In genomic region chr12:74889563-74890236, GRCh38 we compare ENCODE assay signal across 8 cellular contexts.
DNase-seq lines count a peak whose midpoint lies in the region; ATAC-seq and TF ChIP-seq lines count a peak whose summit lies in the region.

No MANE protein-coding gene starts in this region.

- H3K4me3 ChIP-seq in AG10803 (ENCODE audit: low read length) = no peak overlapping the region
- H3K4me3 ChIP-seq in epithelial cell of proximal tubule (ENCODE audit: low read depth, low read length) = no peak overlapping the region

- ATAC-seq in GM21526 (IDR thresholded peaks at IDR 0.05; ENCODE audit: low FRiP score, unreplicated experiment) = peak; percentile 54
- peak; percentile 50 for ATAC-seq in HG03521 (IDR thresholded peaks at IDR 0.05; ENCODE audit: unreplicated experiment)

- peak; percentile 17 for DNase-seq in AG10803 (ENCODE audit: low read depth)
- peak; percentile 23 for DNase-seq in epithelial cell of proximal tubule (ENCODE audit: low read depth)
- DNase-seq in iPS-NIHi11 (ENCODE audit: low spot score) = no peak
- no peak for DNase-seq in GM20000 (ENCODE audit: low spot score)
- no peak for DNase-seq in anterior cingulate cortex (lab: John Stamatoyannopoulos, UW)
- DNase-seq in activated CD4-positive, alpha-beta T cell treated with anti-CD3 and anti-CD28 coated beads, Interleukin-2, amount 50 U/mL, for 4 hours = no peak

- TF ChIP-seq CTCF in AG10803 (conservative IDR thresholded peaks at IDR 0.05; ENCODE audit: low read length) = no peak
- TF ChIP-seq CTCF in epithelial cell of proximal tubule (conservative IDR thresholded peaks at IDR 0.05; ENCODE audit: low read depth, low read length) = no peak
- TF ChIP-seq CTCF in GM20000 (IDR thresholded peaks at IDR 0.05; ENCODE audit: extremely low read depth, missing control alignments) = no peak

Comparison
In these comparisons a context has a peak if more than half of its experiments do, and no peak if none do; other contexts are left out.
1. DNase-seq: peak in AG10803 (single experiment) and epithelial cell of proximal tubule (single experiment); none in iPS-NIHi11 (single experiment), GM20000 (single experiment), anterior cingulate cortex (0 of 58) and activated CD4-positive, alpha-beta T cell treated with anti-CD3 and anti-CD28 coated beads, Interleukin-2, amount 50 U/mL, for 4 hours (0 of 2).